In the genomic region with DNA sequence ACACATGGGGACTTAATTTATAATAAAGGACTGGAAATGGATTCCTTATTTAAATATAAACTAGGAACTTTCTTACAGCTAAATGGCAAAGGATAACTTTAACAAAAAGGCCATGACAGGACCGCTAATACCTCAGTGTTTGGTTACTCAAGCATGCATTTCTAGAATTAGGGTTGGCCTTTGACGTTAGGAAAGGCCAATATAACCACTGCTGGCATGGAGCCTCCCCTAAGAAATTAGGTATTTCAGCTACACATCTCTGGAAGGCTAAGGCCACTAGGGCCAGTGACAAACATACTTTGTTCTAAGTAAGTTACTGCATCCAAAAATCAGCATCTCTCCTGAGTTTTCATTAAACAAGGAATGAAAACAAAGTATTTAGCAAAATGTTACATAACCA, we compare ENCODE assay signal across 41 cellular contexts. TPM values are rescaled to one million over a fixed set of nuclear protein-coding genes. Genes with fewer than 3 reads are reported as not detected.
"Had no signal": no experiment of that assay in that cellular context is flagged by ENCODE, and none has a peak within 500 bp of the region (broad histone marks: within the 10 kb centered on the region; RNA-seq: fewer than 3 reads in every experiment).

No MANE protein-coding gene starts in this region.

- H3K4me3 Mint-ChIP-seq: activated naive CD4-positive, alpha-beta T cell treated with anti-CD3 and anti-CD28 coated beads for 36 hours; activated naive CD4-positive, alpha-beta T cell treated with anti-CD3 and anti-CD28 coated beads, Interleukin-2, amount 10 ng/mL, durations not matched to agents 7 days and 5 days; activated naive CD4-positive, alpha-beta T cell treated with anti-CD3 and anti-CD28 coated beads, Interleukin-2, amount 50 U/mL, for 24 hours; activated naive CD8-positive, alpha-beta T cell; activated naive CD8-positive, alpha-beta T cell treated with anti-CD3 and anti-CD28 coated beads for 36 hours; activated naive CD8-positive, alpha-beta T cell treated with anti-CD3 and anti-CD28 coated beads, Interleukin-2, amount 10 ng/mL, durations not matched to agents 7 days and 5 days; activated naive CD8-positive, alpha-beta T cell treated with anti-CD3 and anti-CD28 coated beads, Interleukin-2, amount 50 U/mL, for 24 hours; activated T-cell treated with anti-CD3 and anti-CD28 coated beads, Interleukin-2, amount 50 U/mL, for 24 hours; activated T-cell treated with anti-CD3 and anti-CD28 coated beads, Interleukin-2, amount 50 U/mL, for 4 hours; activated T-cell treated with anti-CD3 and anti-CD28 coated beads, Interleukin-2, amount 50 U/mL, for 72 hours; activated T-helper 1 cell treated with anti-CD3 and anti-CD28 coated beads, Interleukin-12 subunit alpha, Interleukin-12 subunit beta, Interleukin-2, Interleukin-4 antibody, amounts not matched to agents 30 ng/mL and 10 ng/mL and 1 ng/mL, durations not matched to agents 14 hours and 24 hours and 36 hours; activated T-helper 17 cell treated with anti-CD3 and anti-CD28 coated beads, Interleukin-2, amount 50 U/mL, for 72 hours; brain; central memory CD8-positive, alpha-beta T cell had no signal

- H3K4me3 ChIP-seq: adrenal gland, body of pancreas, breast epithelium, cardiac muscle cell had no signal

- H3K27me3 Mint-ChIP-seq: activated naive CD4-positive, alpha-beta T cell treated with anti-CD3 and anti-CD28 coated beads, Interleukin-2, amount 10 ng/mL, durations not matched to agents 7 days and 5 days; activated naive CD8-positive, alpha-beta T cell treated with anti-CD3 and anti-CD28 coated beads, Interleukin-2, amount 10 ng/mL, durations not matched to agents 7 days and 5 days; activated T-cell treated with anti-CD3 and anti-CD28 coated beads, Interleukin-2, amount 50 U/mL, for 24 hours; activated T-helper 17 cell treated with anti-CD3 and anti-CD28 coated beads, Interleukin-2, amount 50 U/mL, for 72 hours; brain; central memory CD8-positive, alpha-beta T cell had no signal

- ATAC-seq: activated naive CD4-positive, alpha-beta T cell treated with anti-CD3 and anti-CD28 coated beads, Interleukin-2, amount 50 U/mL, for 72 hours; activated naive CD8-positive, alpha-beta T cell treated with anti-CD3 and anti-CD28 coated beads, Interleukin-2, amount 50 U/mL, for 24 hours; activated T-cell treated with anti-CD3 and anti-CD28 coated beads, Interleukin-2, amount 50 U/mL, for 4 hours; activated T-cell treated with anti-CD3 and anti-CD28 coated beads, Interleukin-2, amount 50 U/mL, for 72 hours; activated T-helper 17 cell treated with anti-CD3 and anti-CD28 coated beads, Interleukin-2, amount 50 U/mL, for 72 hours; body of pancreas had no signal

- DNase-seq: activated effector memory CD4-positive, alpha-beta T cell treated with anti-CD3 and anti-CD28 coated beads, Interleukin-2, amount 50 U/mL, for 16 hours; activated effector memory CD4-positive, alpha-beta T cell treated with Interleukin-2 at 50 U/mL for 16 hours; activated gamma-delta T cell; activated gamma-delta T cell treated with Interleukin-2 at 50 U/mL for 16 hours; activated naive CD4-positive, alpha-beta T cell; activated naive CD4-positive, alpha-beta T cell treated with anti-CD3 and anti-CD28 coated beads for 36 hours; activated naive CD4-positive, alpha-beta T cell treated with anti-CD3 and anti-CD28 coated beads, Interleukin-2, amount 10 ng/mL, durations not matched to agents 7 days and 5 days; activated naive CD4-positive, alpha-beta T cell treated with anti-CD3 and anti-CD28 coated beads, Interleukin-2, amount 50 U/mL, for 16 hours; activated naive CD4-positive, alpha-beta T cell treated with Interleukin-2 at 50 U/mL for 16 hours; activated naive CD8-positive, alpha-beta T cell treated with anti-CD3 and anti-CD28 coated beads for 36 hours; activated naive CD8-positive, alpha-beta T cell treated with anti-CD3 and anti-CD28 coated beads, Interleukin-2, amount 10 ng/mL, durations not matched to agents 7 days and 5 days; activated naive CD8-positive, alpha-beta T cell treated with anti-CD3 and anti-CD28 coated beads, Interleukin-2, amount 50 U/mL, for 24 hours; activated T-cell treated with anti-CD3 and anti-CD28 coated beads, Interleukin-2, amount 50 U/mL, for 1 hour; activated T-cell treated with anti-CD3 and anti-CD28 coated beads, Interleukin-2, amount 50 U/mL, for 24 hours; activated T-cell treated with anti-CD3 and anti-CD28 coated beads, Interleukin-2, amount 50 U/mL, for 4 hours; activated T-cell treated with anti-CD3 and anti-CD28 coated beads, Interleukin-2, amount 50 U/mL, for 48 hours; activated T-cell treated with anti-CD3 and anti-CD28 coated beads, Interleukin-2, amount 50 U/mL, for 72 hours; adrenal gland; amniotic stem cell; amygdala; anterior cingulate cortex; aorta; body of pancreas; brain microvascular endothelial cell; caudate nucleus; central memory CD4-positive, alpha-beta T cell; cerebellar nuclear complex had no signal

- H3K27ac ChIP-seq: brain microvascular endothelial cell, breast epithelium, cardiac muscle cell had no signal

- H3K4me1 Mint-ChIP-seq: activated naive CD4-positive, alpha-beta T cell treated with anti-CD3 and anti-CD28 coated beads, Interleukin-2, amount 10 ng/mL, durations not matched to agents 7 days and 5 days; activated naive CD4-positive, alpha-beta T cell treated with anti-CD3 and anti-CD28 coated beads, Interleukin-2, amount 50 U/mL, for 24 hours; activated naive CD8-positive, alpha-beta T cell treated with anti-CD3 and anti-CD28 coated beads for 36 hours; activated naive CD8-positive, alpha-beta T cell treated with anti-CD3 and anti-CD28 coated beads, Interleukin-2, amount 10 ng/mL, durations not matched to agents 7 days and 5 days; activated naive CD8-positive, alpha-beta T cell treated with anti-CD3 and anti-CD28 coated beads, Interleukin-2, amount 50 U/mL, for 24 hours; activated T-helper 17 cell treated with anti-CD3 and anti-CD28 coated beads, Interleukin-2, amount 50 U/mL, for 72 hours; central memory CD8-positive, alpha-beta T cell had no signal

- H3K36me3 Mint-ChIP-seq: activated naive CD4-positive, alpha-beta T cell treated with anti-CD3 and anti-CD28 coated beads, Interleukin-2, amount 10 ng/mL, durations not matched to agents 7 days and 5 days had no signal

- H3K27ac Mint-ChIP-seq: activated naive CD4-positive, alpha-beta T cell treated with anti-CD3 and anti-CD28 coated beads for 36 hours; activated naive CD4-positive, alpha-beta T cell treated with anti-CD3 and anti-CD28 coated beads, Interleukin-2, amount 10 ng/mL, durations not matched to agents 7 days and 5 days; activated naive CD4-positive, alpha-beta T cell treated with anti-CD3 and anti-CD28 coated beads, Interleukin-2, amount 50 U/mL, for 24 hours; activated naive CD4-positive, alpha-beta T cell treated with anti-CD3 and anti-CD28 coated beads, Interleukin-2, amount 50 U/mL, for 72 hours; activated naive CD8-positive, alpha-beta T cell; activated naive CD8-positive, alpha-beta T cell treated with anti-CD3 and anti-CD28 coated beads for 36 hours; activated naive CD8-positive, alpha-beta T cell treated with anti-CD3 and anti-CD28 coated beads, Interleukin-2, amount 10 ng/mL, durations not matched to agents 7 days and 5 days; activated naive CD8-positive, alpha-beta T cell treated with anti-CD3 and anti-CD28 coated beads, Interleukin-2, amount 50 U/mL, for 24 hours; activated T-cell treated with anti-CD3 and anti-CD28 coated beads, Interleukin-2, amount 50 U/mL, for 24 hours; activated T-cell treated with anti-CD3 and anti-CD28 coated beads, Interleukin-2, amount 50 U/mL, for 72 hours; activated T-helper 1 cell treated with anti-CD3 and anti-CD28 coated beads, Interleukin-12 subunit alpha, Interleukin-12 subunit beta, Interleukin-2, Interleukin-4 antibody, amounts not matched to agents 30 ng/mL and 10 ng/mL and 1 ng/mL, durations not matched to agents 14 hours and 24 hours and 36 hours; activated T-helper 17 cell treated with anti-CD3 and anti-CD28 coated beads, Interleukin-2, amount 50 U/mL, for 72 hours; activated T-helper 2 cell treated with anti-CD3 and anti-CD28 coated beads, Interferon-gamma antibody, Interleukin-2, Interleukin-4, amounts not matched to agents 10 μg/mL and 5 μg/mL and 100 μg/mL, durations not matched to agents 14 hours and 24 hours and 36 hours; brain had no signal

- H3K27me3 ChIP-seq: adrenal gland, body of pancreas, brain microvascular endothelial cell, breast epithelium, cardiac muscle cell had no signal

- H3K9me3 ChIP-seq: adrenal gland, body of pancreas, breast epithelium had no signal

- H3K36me3 ChIP-seq: adrenal gland, brain microvascular endothelial cell, breast epithelium, cardiac muscle cell had no signal

- FAIRE-seq: astrocyte, bronchial epithelial cell had no signal

- H3K4me1 ChIP-seq: body of pancreas, breast epithelium had no signal

RNA-seq across cellular contexts. Expression of gene PEG3, which starts 9.2 kb away (rescaled TPM):
- total RNA-seq: activated naive CD4-positive, alpha-beta T cell treated with anti-CD3 and anti-CD28 coated beads for 36 hours; activated naive CD4-positive, alpha-beta T cell treated with anti-CD3 and anti-CD28 coated beads, Interleukin-2, amount 50 U/mL, for 72 hours; activated T-helper 1 cell treated with anti-CD3 and anti-CD28 coated beads, Interleukin-12 subunit alpha, Interleukin-12 subunit beta, Interleukin-2, Interleukin-4 antibody, amounts not matched to agents 30 ng/mL and 10 ng/mL and 1 ng/mL, durations not matched to agents 14 hours and 24 hours and 36 hours; activated T-helper 2 cell treated with anti-CD3 and anti-CD28 coated beads, Interferon-gamma antibody, Interleukin-2, Interleukin-4, amounts not matched to agents 10 μg/mL and 5 μg/mL and 100 μg/mL, durations not matched to agents 14 hours and 24 hours and 36 hours; astrocyte; cardiac muscle cell; chondrocyte had no signal
- polyA plus RNA-seq: cardiac muscle cell had no signal

RNA-seq across cellular contexts. Expression of gene ZIM2, which starts 9.2 kb away (rescaled TPM):
- total RNA-seq: activated naive CD4-positive, alpha-beta T cell treated with anti-CD3 and anti-CD28 coated beads for 36 hours; activated naive CD4-positive, alpha-beta T cell treated with anti-CD3 and anti-CD28 coated beads, Interleukin-2, amount 50 U/mL, for 72 hours; activated naive CD8-positive, alpha-beta T cell treated with anti-CD3 and anti-CD28 coated beads for 36 hours; activated naive CD8-positive, alpha-beta T cell treated with anti-CD3 and anti-CD28 coated beads, Interleukin-2, amount 10 ng/mL, durations not matched to agents 7 days and 5 days; activated T-cell treated with anti-CD3 and anti-CD28 coated beads, Interleukin-2, amount 50 U/mL, for 4 hours; activated T-cell treated with anti-CD3 and anti-CD28 coated beads, Interleukin-2, amount 50 U/mL, for 72 hours; activated T-helper 1 cell treated with anti-CD3 and anti-CD28 coated beads, Interleukin-12 subunit alpha, Interleukin-12 subunit beta, Interleukin-2, Interleukin-4 antibody, amounts not matched to agents 30 ng/mL and 10 ng/mL and 1 ng/mL, durations not matched to agents 14 hours and 24 hours and 36 hours; activated T-helper 17 cell treated with anti-CD3 and anti-CD28 coated beads, Interleukin-2, amount 50 U/mL, for 72 hours; activated T-helper 2 cell treated with anti-CD3 and anti-CD28 coated beads, Interferon-gamma antibody, Interleukin-2, Interleukin-4, amounts not matched to agents 10 μg/mL and 5 μg/mL and 100 μg/mL, durations not matched to agents 14 hours and 24 hours and 36 hours; astrocyte; bronchial epithelial cell; cardiac muscle cell; cardiac septum; chondrocyte had no signal
- polyA plus RNA-seq: aorta, cardiac muscle cell had no signal
